ENCODE assay signal across 24 cellular contexts in the genomic region with DNA sequence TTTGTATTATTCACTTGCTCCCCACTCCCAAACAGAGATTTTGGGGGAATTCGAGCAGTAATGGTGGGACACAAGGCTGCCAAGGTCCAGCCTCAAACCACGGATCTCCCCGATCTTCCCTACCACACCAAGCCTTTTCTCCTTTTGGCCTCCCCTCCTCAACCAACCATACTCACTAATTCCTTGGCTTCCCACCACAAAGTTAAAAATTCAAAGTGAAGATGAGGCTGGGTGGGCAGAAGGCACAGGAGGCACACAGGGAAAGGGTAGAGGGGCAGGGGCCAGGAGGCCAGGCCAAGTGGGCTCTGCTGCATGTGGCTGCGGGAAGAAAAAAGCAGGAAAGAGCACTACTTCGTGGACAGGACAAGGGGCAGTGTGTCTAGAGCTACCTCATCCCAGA. TPM values are rescaled to one million over a fixed set of nuclear protein-coding genes. Genes with fewer than 3 reads are reported as not detected.
DNase-seq lines count a peak whose midpoint lies in the region; FAIRE-seq and TF ChIP-seq lines count a peak whose summit lies in the region.
"Had no signal": no experiment of that assay in that cellular context is flagged by ENCODE, and none has a peak within 500 bp of the region (broad histone marks: within the 10 kb centered on the region; RNA-seq: fewer than 3 reads in every experiment).

No MANE protein-coding gene starts in this region.

- H3K9ac ChIP-seq in skeletal muscle satellite cell (ENCODE audit: low read depth, low read length): no peak overlapping the region
- no peak overlapping the region for H3K9ac ChIP-seq in SK-N-SH

- TF ChIP-seq EP300 in SK-N-SH (IDR thresholded peaks at IDR 0.05; ENCODE audit: borderline replicate concordance in 1 of 2, low read depth in 1 of 2, low read length in 1 of 2): no peak

- DNase-seq in HTR-8/SVneo (ENCODE audit: insufficient read length, low spot score) (no peak), chondrocyte (ENCODE audit: low spot score) (no peak), kidney epithelial cell (ENCODE audit: low read depth) (no peak), MV-4-11 (lab: John Stamatoyannopoulos, UW) (no peak), midbrain (lab: John Stamatoyannopoulos, UW) (no peak), SK-N-SH (no peak), NCI-H526 (lab: John Stamatoyannopoulos, UW) (no peak)
- DNase-seq: activated naive CD8-positive, alpha-beta T cell treated with anti-CD3 and anti-CD28 coated beads for 36 hours; activated T-cell treated with anti-CD3 and anti-CD28 coated beads, Interleukin-2, amount 50 U/mL, for 72 hours; CD8-positive, alpha-beta T cell; dorsolateral prefrontal cortex; HCEC 1CT; heart right ventricle; MM.1S; naive thymus-derived CD4-positive, alpha-beta T cell; NCI-H1694; NCI-H2227 treated with DMSO at 0.1 percent for 48 hours; posterior cingulate gyrus; stimulated activated CD8-positive, alpha-beta memory T cell treated with anti-CD3 and anti-CD28 coated beads, Interleukin-4, amount 100 ng/mL, for 48 hours; substantia nigra had no signal

- TF ChIP-seq RAD21 in SK-N-SH (IDR thresholded peaks at IDR 0.05; ENCODE audit: low read length): no peak

- peak overlapping the region; percentile 94 for H3K4me2 ChIP-seq in skeletal muscle satellite cell (ENCODE audit: low read length)
- H3K4me2 ChIP-seq in SK-N-SH: no peak overlapping the region

- no peaks in the 10 kb centered on the region for H3K4me1 Mint-ChIP-seq in chondrocyte (ENCODE audit: low read depth)

- H2AFZ ChIP-seq in SK-N-SH (ENCODE audit: low read depth): no peak overlapping the region

- H3K27ac ChIP-seq in SK-N-SH (ENCODE audit: low read depth in 2 of 2, low read length in 1 of 2): no peak overlapping the region
- H3K27ac ChIP-seq: dorsolateral prefrontal cortex had no signal

- H3K4me3 Mint-ChIP-seq in chondrocyte (ENCODE audit: unreplicated experiment): no peak overlapping the region

- H3K4me1 ChIP-seq in skeletal muscle satellite cell (ENCODE audit: control insufficient read depth, insufficient read depth, low read length) (peaks cover 27% of the 10 kb centered on the region), SK-N-SH (ENCODE audit: control insufficient read depth in 1 of 2, insufficient read depth in 2 of 2, low read depth in 1 of 2, low read length in 1 of 2) (peaks cover 0 to 2% of the 10 kb centered on the region in 2 experiments; a peak in 1 of 4 replicates)

- H3K27me3 ChIP-seq in kidney epithelial cell (ENCODE audit: control insufficient read depth, insufficient read depth, low read length) (no peaks in the 10 kb centered on the region), skeletal muscle satellite cell (ENCODE audit: control insufficient read depth, insufficient read depth, low read length) (no peaks in the 10 kb centered on the region), SK-N-SH (ENCODE audit: insufficient read depth) (peaks cover 97% of the 10 kb centered on the region)

- H3K9me3 Mint-ChIP-seq in chondrocyte (ENCODE audit: low read depth): no peaks in the 10 kb centered on the region
- H3K9me3 Mint-ChIP-seq: activated naive CD8-positive, alpha-beta T cell treated with anti-CD3 and anti-CD28 coated beads for 36 hours; activated T-cell treated with anti-CD3 and anti-CD28 coated beads, Interleukin-2, amount 50 U/mL, for 72 hours; CD8-positive, alpha-beta T cell had no signal

- no peaks in the 10 kb centered on the region for H3K9me2 ChIP-seq in SK-N-SH

- peaks cover 57% of the 10 kb centered on the region for H3K27me3 Mint-ChIP-seq in chondrocyte (ENCODE audit: low read depth)

- peak overlapping the region; percentile 40 for H3K4me3 ChIP-seq in kidney epithelial cell (ENCODE audit: low read depth, low read length)
- H3K4me3 ChIP-seq in skeletal muscle satellite cell (ENCODE audit: low read length): no peak overlapping the region
- H3K4me3 ChIP-seq in SK-N-SH (ENCODE audit: low read depth in 2 of 2, low read length in 1 of 2): no peak overlapping the region
- H3K4me3 ChIP-seq: dorsolateral prefrontal cortex, lung had no signal

- H4K20me1 ChIP-seq in SK-N-SH (ENCODE audit: insufficient read depth): peaks cover 4% of the 10 kb centered on the region; the same call in 1 of the 2 replicates

- no peaks in the 10 kb centered on the region for H3K36me3 Mint-ChIP-seq in chondrocyte (ENCODE audit: low read depth)
- H3K36me3 Mint-ChIP-seq: activated naive CD8-positive, alpha-beta T cell treated with anti-CD3 and anti-CD28 coated beads for 36 hours; CD8-positive, alpha-beta T cell had no signal

- CTCF ChIA-PET in SK-N-SH (lab: Yijun Ruan, JAX): interaction anchor here (0.7 to 1.3 kb wide), 6 partner anchors 25 to 316 kb away, joined by 3 to 6 read pairs (median 3); a partner anchor contains a TSS

- FAIRE-seq in HTR-8/SVneo (lab: Jason Lieb, UNC): peak; percentile 82
- FAIRE-seq: GM12891, RCC 7860 had no signal

- no peaks in the 10 kb centered on the region for H3K79me2 ChIP-seq in SK-N-SH (ENCODE audit: insufficient read depth)

- peaks cover 3% of the 10 kb centered on the region for H3K36me3 ChIP-seq in kidney epithelial cell (ENCODE audit: control insufficient read depth, insufficient read depth, low read length)
- peaks cover 16% of the 10 kb centered on the region for H3K36me3 ChIP-seq in skeletal muscle satellite cell (ENCODE audit: insufficient read depth, low read length)
- H3K36me3 ChIP-seq in SK-N-SH (replicated peaks in 1 of 2; ENCODE audit: control insufficient read depth in 1 of 2, insufficient read depth in 2 of 2, low read length in 1 of 2): no peaks in the 10 kb centered on the region
- H3K36me3 ChIP-seq: heart right ventricle had no signal

- TF ChIP-seq CTCF in chondrocyte (IDR thresholded peaks at IDR 0.05) (no peak), kidney epithelial cell (IDR thresholded peaks at IDR 0.05; ENCODE audit: insufficient read depth, low read length, poor library complexity, severe bottlenecking) (no peak), SK-N-SH (IDR thresholded peaks at IDR 0.05) (no peak)

- 15% methylated on average over 5 of the region's 5 CpGs for WGBS in SK-N-SH (ENCODE audit: low lambda C conversion rate)

- peak overlapping the region; percentile 54 for H3K27ac Mint-ChIP-seq in chondrocyte (ENCODE audit: unreplicated experiment)
- H3K27ac Mint-ChIP-seq: activated naive CD8-positive, alpha-beta T cell treated with anti-CD3 and anti-CD28 coated beads for 36 hours; activated T-cell treated with anti-CD3 and anti-CD28 coated beads, Interleukin-2, amount 50 U/mL, for 72 hours; CD8-positive, alpha-beta T cell had no signal

- no peaks in the 10 kb centered on the region for H3K9me3 ChIP-seq in skeletal muscle satellite cell (replicated peaks; ENCODE audit: low read length)
- H3K9me3 ChIP-seq in SK-N-SH: no peaks in the 10 kb centered on the region
- H3K9me3 ChIP-seq: heart right ventricle had no signal

- no peaks in the 10 kb centered on the region for H3F3A ChIP-seq in SK-N-SH (replicated peaks; ENCODE audit: insufficient read depth)

- POLR2A ChIA-PET in SK-N-SH (lab: Yijun Ruan, JAX): no interaction called here

TF ChIP-seq in SK-N-SH, 30 proteins besides CTCF, POLR2A, EP300 and RAD21 (continues in another document):
- TF ChIP-seq TEAD4 (IDR thresholded peaks at IDR 0.05; ENCODE audit: borderline replicate concordance, insufficient read depth) (no peak), TCF12 (IDR thresholded peaks at IDR 0.05) (no peak), POLR2AphosphoS5 (IDR thresholded peaks at IDR 0.05; ENCODE audit: low read depth, low read length) (no peak), SIN3A (IDR thresholded peaks at IDR 0.05; ENCODE audit: borderline replicate concordance, low read depth, low read length) (no peak)

RNA-seq across cellular contexts. Expression of a gene that starts 15.2 kb away (rescaled TPM):
- total RNA-seq in chondrocyte (not detected in 3 replicates), kidney epithelial cell (3.6 and 4.4 TPM in 2 replicates)
- total RNA-seq in skeletal muscle satellite cell (2012; rRNA removed): 1.3 and 1.7 TPM in 2 replicates
- polyA plus RNA-seq in SK-N-SH (2012; rRNA removed): 0.03 TPM in 2 replicates
- 0.03 TPM in 2 replicates for polyA plus RNA-seq in SK-N-SH (2012; cell fraction: cytosol; rRNA removed)
- 0.04 and 0.05 TPM in 2 replicates for polyA plus RNA-seq in SK-N-SH (2012; cell fraction: nucleus; rRNA removed)
- polyA plus RNA-seq: naive thymus-derived CD4-positive, alpha-beta T cell had no signal

RNA-seq across cellular contexts. Expression of a gene that starts 18.0 kb away (rescaled TPM):
- 0.72 TPM in 2 of 3 replicates, not detected in the other for total RNA-seq in chondrocyte
- total RNA-seq in kidney epithelial cell: 15.2 and 24.6 TPM in 2 replicates
- 4.6 and 5.9 TPM in 2 replicates for total RNA-seq in skeletal muscle satellite cell (2012; rRNA removed)
- polyA plus RNA-seq in SK-N-SH (2012; rRNA removed): 1.2 and 1.9 TPM in 2 replicates
- polyA plus RNA-seq in SK-N-SH (2012; cell fraction: cytosol; rRNA removed): 0.73 and 1.1 TPM in 2 replicates
- polyA plus RNA-seq in SK-N-SH (2012; cell fraction: nucleus; rRNA removed): 2.6 and 3.2 TPM in 2 replicates

RNA-seq across cellular contexts. Expression of a gene that starts 27.1 kb away (rescaled TPM):
- total RNA-seq in chondrocyte (0.18 to 0.57 TPM in 2 of 3 replicates, not detected in the other), kidney epithelial cell (24.0 and 31.1 TPM in 2 replicates)
- 1.1 and 6.3 TPM in 2 replicates for total RNA-seq in skeletal muscle satellite cell (2012; rRNA removed)
- polyA plus RNA-seq in SK-N-SH (2012; rRNA removed): 0.10 and 0.46 TPM in 2 replicates
- 0.16 and 0.17 TPM in 2 replicates for polyA plus RNA-seq in SK-N-SH (2012; cell fraction: cytosol; rRNA removed)
- polyA plus RNA-seq in SK-N-SH (2012; cell fraction: nucleus; rRNA removed): 0.64 and 1.1 TPM in 2 replicates

RNA-seq across cellular contexts. Expression of a gene that starts 30.6 kb away (rescaled TPM):
- not detected in 3 replicates for total RNA-seq in chondrocyte
- 3.6 and 3.8 TPM in 2 replicates for total RNA-seq in kidney epithelial cell
- total RNA-seq in skeletal muscle satellite cell (2012; rRNA removed): under 0.01 TPM in 2 replicates
- not detected in 2 replicates for polyA plus RNA-seq in SK-N-SH (2012; rRNA removed)
- polyA plus RNA-seq in SK-N-SH (2012; cell fraction: cytosol; rRNA removed): 0.01 TPM in 1 of 2 replicates, not detected in the other
- not detected in 2 replicates for polyA plus RNA-seq in SK-N-SH (2012; cell fraction: nucleus; rRNA removed)
- total RNA-seq: activated naive CD8-positive, alpha-beta T cell treated with anti-CD3 and anti-CD28 coated beads for 36 hours; activated T-cell treated with anti-CD3 and anti-CD28 coated beads, Interleukin-2, amount 50 U/mL, for 72 hours; CD8-positive, alpha-beta T cell; naive thymus-derived CD4-positive, alpha-beta T cell had no signal
- polyA plus RNA-seq: naive thymus-derived CD4-positive, alpha-beta T cell had no signal

RNA-seq across cellular contexts. Expression of a gene that starts 32.1 kb away (rescaled TPM):
- total RNA-seq in chondrocyte (not detected in 3 replicates), kidney epithelial cell (not detected in 2 replicates)
- total RNA-seq in skeletal muscle satellite cell (2012; rRNA removed): not detected in 2 replicates
- not detected in 2 replicates for polyA plus RNA-seq in SK-N-SH (2012; rRNA removed)
- not detected in 2 replicates for polyA plus RNA-seq in SK-N-SH (2012; cell fraction: cytosol; rRNA removed)
- polyA plus RNA-seq in SK-N-SH (2012; cell fraction: nucleus; rRNA removed): not detected in 2 replicates
- total RNA-seq: activated naive CD8-positive, alpha-beta T cell treated with anti-CD3 and anti-CD28 coated beads for 36 hours; activated T-cell treated with anti-CD3 and anti-CD28 coated beads, Interleukin-2, amount 50 U/mL, for 72 hours; CD8-positive, alpha-beta T cell; dorsolateral prefrontal cortex; heart right ventricle; lung; naive thymus-derived CD4-positive, alpha-beta T cell had no signal
- polyA plus RNA-seq: heart right ventricle; lung; naive thymus-derived CD4-positive, alpha-beta T cell had no signal

Comparison
In these comparisons a context has a peak if more than half of its experiments do, and no peak if none do; other contexts are left out.
1. RNA of a gene that starts 27.1 kb away (total RNA-seq): 24.0 to 31.1 TPM in kidney epithelial cell; 0.18 to 0.57 TPM in chondrocyte; every median in the first group is over 10 times any median in the second.